19 cellular contexts compared by ENCODE assay signal in genomic region chr20:58139849-58140786, GRCh38.
"Had no signal": no experiment of that assay in that cellular context is flagged by ENCODE, and none has a peak within 500 bp of the region (broad histone marks: within the 10 kb centered on the region; RNA-seq: fewer than 3 reads in every experiment).

No MANE protein-coding gene starts in this region.

- H3K36me3 Mint-ChIP-seq: activated naive CD8-positive, alpha-beta T cell treated with anti-CD3 and anti-CD28 coated beads for 36 hours; naive B cell; stimulated activated memory B cell treated with anti-CD40 and anti-IgM and Interleukin-4, amounts not matched to agents 10 μg/mL and 1 μg/mL and 100 μg/mL, for 72 hours; T-cell had no signal

- H3K4me1 Mint-ChIP-seq: activated B cell treated with CpG ODN at 0.5 μM for 24 hours; activated naive CD8-positive, alpha-beta T cell treated with anti-CD3 and anti-CD28 coated beads for 36 hours; naive B cell; stimulated activated memory B cell treated with anti-CD40 and anti-IgM and Interleukin-4, amounts not matched to agents 10 μg/mL and 1 μg/mL and 100 μg/mL, for 72 hours had no signal

- H3K36me3 ChIP-seq: gastrocnemius medialis, left lung, pancreas, uterus had no signal

- FAIRE-seq: endometrium, pancreas had no signal

- H3K27me3 ChIP-seq: pancreas, uterus had no signal

- H3K9me3 Mint-ChIP-seq: activated B cell treated with CpG ODN at 0.5 μM for 24 hours; activated naive CD8-positive, alpha-beta T cell treated with anti-CD3 and anti-CD28 coated beads for 36 hours; activated T-cell treated with anti-CD3 and anti-CD28 coated beads, Interleukin-2, amount 50 U/mL, for 72 hours; naive B cell; stimulated activated memory B cell treated with anti-CD40 and anti-IgM and Interleukin-4, amounts not matched to agents 10 μg/mL and 1 μg/mL and 100 μg/mL, for 72 hours; T-cell had no signal

- H3K27ac Mint-ChIP-seq: activated B cell treated with CpG ODN at 0.5 μM for 24 hours; activated naive CD8-positive, alpha-beta T cell treated with anti-CD3 and anti-CD28 coated beads for 36 hours; activated T-cell treated with anti-CD3 and anti-CD28 coated beads, Interleukin-2, amount 50 U/mL, for 72 hours; naive B cell; stimulated activated memory B cell treated with anti-CD40 and anti-IgM and Interleukin-4, amounts not matched to agents 10 μg/mL and 1 μg/mL and 100 μg/mL, for 72 hours; T-cell had no signal

- DNase-seq: activated B cell treated with CpG ODN at 0.5 μM for 24 hours; activated CD4-positive, alpha-beta T cell treated with anti-CD3 and anti-CD28 coated beads for 48 hours; activated gamma-delta T cell treated with Interleukin-2 at 50 U/mL for 16 hours; activated naive CD8-positive, alpha-beta T cell treated with anti-CD3 and anti-CD28 coated beads for 36 hours; activated T-cell treated with anti-CD3 and anti-CD28 coated beads, Interleukin-2, amount 50 U/mL, for 72 hours; amniotic stem cell; erythroblast; gastrocnemius medialis; left lung; mammary epithelial cell; naive B cell; pancreas; stimulated activated CD4-positive, alpha-beta T cell treated with anti-CD3 and anti-CD28 coated beads, Interleukin-4, amount 100 ng/mL, for 4 hours; T-cell; uterus had no signal

- H3K4me3 ChIP-seq: gastrocnemius medialis, left lung, pancreas, SK-N-MC, uterus had no signal

- ATAC-seq: activated T-cell treated with anti-CD3 and anti-CD28 coated beads, Interleukin-2, amount 50 U/mL, for 72 hours; gastrocnemius medialis; left lung; pancreas; sciatic nerve; stimulated activated memory B cell treated with anti-CD40 and anti-IgM and Interleukin-4, amounts not matched to agents 10 μg/mL and 1 μg/mL and 100 μg/mL, for 72 hours; T-cell had no signal

- H3K4me3 Mint-ChIP-seq: activated B cell treated with CpG ODN at 0.5 μM for 24 hours; activated naive CD8-positive, alpha-beta T cell treated with anti-CD3 and anti-CD28 coated beads for 36 hours; activated T-cell treated with anti-CD3 and anti-CD28 coated beads, Interleukin-2, amount 50 U/mL, for 72 hours; naive B cell; stimulated activated memory B cell treated with anti-CD40 and anti-IgM and Interleukin-4, amounts not matched to agents 10 μg/mL and 1 μg/mL and 100 μg/mL, for 72 hours; T-cell had no signal
